20 cellular contexts compared by ENCODE assay signal in the genomic region with DNA sequence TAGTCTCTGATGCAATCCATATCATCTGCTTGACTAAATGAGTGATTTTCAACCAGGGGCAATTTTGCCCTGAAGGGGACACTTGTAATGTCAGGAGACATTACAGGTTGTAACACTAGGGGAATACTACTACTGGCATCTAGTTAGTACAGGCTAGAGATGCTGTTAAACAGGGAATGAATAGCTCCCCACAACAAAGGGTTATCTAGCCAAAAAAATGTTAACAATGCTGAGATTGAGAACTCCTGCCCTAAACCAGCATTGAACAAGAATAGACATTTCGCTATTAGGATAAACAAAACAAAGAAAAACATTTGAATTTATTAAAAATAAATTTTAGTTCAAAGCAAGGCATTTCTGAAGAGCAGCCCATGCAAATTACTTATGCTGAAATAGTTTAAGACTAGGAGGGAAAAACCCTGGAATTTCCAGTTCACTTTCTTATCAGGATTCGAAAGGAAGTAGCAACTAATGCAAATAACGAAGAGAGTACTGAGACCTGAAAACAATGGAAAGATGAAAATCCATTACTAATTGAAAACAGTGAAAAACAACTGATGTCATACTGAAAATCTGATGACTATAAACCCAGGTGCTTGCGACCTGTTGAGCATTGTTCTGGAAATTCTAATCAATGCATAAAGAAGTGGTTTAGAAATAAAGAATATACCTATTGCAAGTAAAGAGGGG. TPM values are rescaled to one million over a fixed set of nuclear protein-coding genes. Genes with fewer than 3 reads are reported as not detected.
DNase-seq lines count a peak whose midpoint lies in the region; ATAC-seq and TF ChIP-seq lines count a peak whose summit lies in the region.
"Had no signal": no experiment of that assay in that cellular context is flagged by ENCODE, and none has a peak within 500 bp of the region (broad histone marks: within the 10 kb centered on the region; RNA-seq: fewer than 3 reads in every experiment).

No MANE protein-coding gene starts in this region.

- POLR2A ChIA-PET in activated CD4-positive, alpha-beta memory T cell treated with anti-CD3 and anti-CD28 coated beads, Interleukin-2, amount 10 ng/mL, durations not matched to agents 7 days and 5 days (lab: Charles Lee), result interaction anchor here (2.2 kb wide), 1 partner anchor 13 kb away, joined by 6 read pairs; no protein-coding TSS in a partner anchor

- H3K27ac ChIP-seq in foreskin keratinocyte (no peak overlapping the region), coronary artery (no peak overlapping the region)
- H3K27ac ChIP-seq: epithelial cell of prostate, right lobe of liver, SJCRH30, upper lobe of left lung had no signal

- intact Hi-C loops in activated naive CD4-positive, alpha-beta T cell treated with anti-CD3 and anti-CD28 coated beads for 36 hours (cut with micrococcal nuclease), result loop anchor here (2.0 to 5.0 kb wide), 2 partner anchors 105 to 943 kb away; no protein-coding TSS in a partner anchor

- CTCF ChIA-PET in activated naive CD4-positive, alpha-beta T cell treated with anti-CD3 and anti-CD28 coated beads for 36 hours (lab: Charles Lee), result interaction anchor here (1.0 to 3.4 kb wide), 2 partner anchors 10 to 32 kb away, joined by 3 to 18 read pairs; no protein-coding TSS in a partner anchor
- CTCF ChIA-PET in activated naive CD4-positive, alpha-beta T cell treated with anti-CD3 and anti-CD28 coated beads, Interleukin-2, amount 10 ng/mL, durations not matched to agents 7 days and 5 days (lab: Charles Lee), result no interaction called here
- CTCF ChIA-PET in activated CD4-positive, alpha-beta memory T cell treated with anti-CD3 and anti-CD28 coated beads, Interleukin-2, amount 10 ng/mL, durations not matched to agents 7 days and 5 days (lab: Charles Lee), result no interaction called here

- peak overlapping the region; percentile 85 for H3K27ac Mint-ChIP-seq in activated naive CD4-positive, alpha-beta T cell treated with anti-CD3 and anti-CD28 coated beads for 36 hours
- no peak overlapping the region for H3K27ac Mint-ChIP-seq in activated naive CD4-positive, alpha-beta T cell treated with anti-CD3 and anti-CD28 coated beads, Interleukin-2, amount 10 ng/mL, durations not matched to agents 7 days and 5 days
- H3K27ac Mint-ChIP-seq in activated CD4-positive, alpha-beta memory T cell treated with anti-CD3 and anti-CD28 coated beads, Interleukin-2, amount 10 ng/mL, durations not matched to agents 7 days and 5 days, result peak overlapping the region; percentile 32
- peak overlapping the region; percentile 8 for H3K27ac Mint-ChIP-seq in stimulated activated naive CD8-positive, alpha-beta T cell treated with anti-CD3 and anti-CD28 coated beads, Interleukin-15, Interleukin-2, amounts not matched to agents 100 ng/mL and 50 ng/mL, for 24 hours

- ATAC-seq in foreskin keratinocyte, result peak; percentile 24
- ATAC-seq: HepG2 had no signal

- H3K27me3 Mint-ChIP-seq in activated naive CD4-positive, alpha-beta T cell treated with anti-CD3 and anti-CD28 coated beads for 36 hours (ENCODE audit: low read depth), result no peaks in the 10 kb centered on the region
- no peaks in the 10 kb centered on the region for H3K27me3 Mint-ChIP-seq in activated naive CD4-positive, alpha-beta T cell treated with anti-CD3 and anti-CD28 coated beads, Interleukin-2, amount 10 ng/mL, durations not matched to agents 7 days and 5 days
- H3K27me3 Mint-ChIP-seq in activated CD4-positive, alpha-beta memory T cell treated with anti-CD3 and anti-CD28 coated beads, Interleukin-2, amount 10 ng/mL, durations not matched to agents 7 days and 5 days, result no peaks in the 10 kb centered on the region
- no peaks in the 10 kb centered on the region for H3K27me3 Mint-ChIP-seq in stimulated activated naive CD8-positive, alpha-beta T cell treated with anti-CD3 and anti-CD28 coated beads, Interleukin-15, Interleukin-2, amounts not matched to agents 100 ng/mL and 50 ng/mL, for 24 hours

- H3K36me3 Mint-ChIP-seq in activated naive CD4-positive, alpha-beta T cell treated with anti-CD3 and anti-CD28 coated beads for 36 hours (ENCODE audit: low read depth), result peaks cover 67% of the 10 kb centered on the region
- peaks cover 70% of the 10 kb centered on the region for H3K36me3 Mint-ChIP-seq in activated naive CD4-positive, alpha-beta T cell treated with anti-CD3 and anti-CD28 coated beads, Interleukin-2, amount 10 ng/mL, durations not matched to agents 7 days and 5 days
- H3K36me3 Mint-ChIP-seq in activated CD4-positive, alpha-beta memory T cell treated with anti-CD3 and anti-CD28 coated beads, Interleukin-2, amount 10 ng/mL, durations not matched to agents 7 days and 5 days (ENCODE audit: low read depth), result peaks cover 85% of the 10 kb centered on the region
- peaks cover 65% of the 10 kb centered on the region for H3K36me3 Mint-ChIP-seq in stimulated activated naive CD8-positive, alpha-beta T cell treated with anti-CD3 and anti-CD28 coated beads, Interleukin-15, Interleukin-2, amounts not matched to agents 100 ng/mL and 50 ng/mL, for 24 hours (ENCODE audit: low read depth)

- DNase-seq in activated naive CD4-positive, alpha-beta T cell treated with anti-CD3 and anti-CD28 coated beads for 36 hours, result no peak
- DNase-seq in activated naive CD4-positive, alpha-beta T cell treated with anti-CD3 and anti-CD28 coated beads, Interleukin-2, amount 10 ng/mL, durations not matched to agents 7 days and 5 days, result no peak
- no peak for DNase-seq in activated CD4-positive, alpha-beta memory T cell treated with anti-CD3 and anti-CD28 coated beads, Interleukin-2, amount 10 ng/mL, durations not matched to agents 7 days and 5 days
- DNase-seq in foreskin keratinocyte, result no peak
- no peak for DNase-seq in effector CD4-positive, alpha-beta T cell
- no peak for DNase-seq in NCI-H510A (lab: John Stamatoyannopoulos, UW)
- no peak for DNase-seq in coronary artery (ENCODE audit: low spot score)
- DNase-seq: glutamatergic neuron; HCEC 1CT; MG63; NCI-H187 treated with DMSO at 0.1 percent for 48 hours; NCI-H526; right lobe of liver; SJCRH30; stimulated activated CD4-positive, alpha-beta T cell treated with anti-CD3 and anti-CD28 coated beads, Interleukin-2, amount 100 ng/mL, for 24 hours; stimulated activated CD8-positive, alpha-beta memory T cell treated with anti-CD3 and anti-CD28 coated beads, Interleukin-4, amount 100 ng/mL, for 48 hours; upper lobe of left lung had no signal

- H3K9me3 Mint-ChIP-seq in activated naive CD4-positive, alpha-beta T cell treated with anti-CD3 and anti-CD28 coated beads for 36 hours, result no peaks in the 10 kb centered on the region
- H3K9me3 Mint-ChIP-seq in activated naive CD4-positive, alpha-beta T cell treated with anti-CD3 and anti-CD28 coated beads, Interleukin-2, amount 10 ng/mL, durations not matched to agents 7 days and 5 days, result no peaks in the 10 kb centered on the region
- H3K9me3 Mint-ChIP-seq in activated CD4-positive, alpha-beta memory T cell treated with anti-CD3 and anti-CD28 coated beads, Interleukin-2, amount 10 ng/mL, durations not matched to agents 7 days and 5 days, result no peaks in the 10 kb centered on the region
- no peaks in the 10 kb centered on the region for H3K9me3 Mint-ChIP-seq in stimulated activated naive CD8-positive, alpha-beta T cell treated with anti-CD3 and anti-CD28 coated beads, Interleukin-15, Interleukin-2, amounts not matched to agents 100 ng/mL and 50 ng/mL, for 24 hours

- peaks cover 12% of the 10 kb centered on the region for H3K4me1 ChIP-seq in foreskin keratinocyte
- H3K4me1 ChIP-seq: right lobe of liver, SJCRH30 had no signal

- peaks cover 64% of the 10 kb centered on the region for H3K4me1 Mint-ChIP-seq in activated naive CD4-positive, alpha-beta T cell treated with anti-CD3 and anti-CD28 coated beads for 36 hours (ENCODE audit: low read depth)
- H3K4me1 Mint-ChIP-seq in activated naive CD4-positive, alpha-beta T cell treated with anti-CD3 and anti-CD28 coated beads, Interleukin-2, amount 10 ng/mL, durations not matched to agents 7 days and 5 days, result peaks cover 45% of the 10 kb centered on the region
- peaks cover 57% of the 10 kb centered on the region for H3K4me1 Mint-ChIP-seq in activated CD4-positive, alpha-beta memory T cell treated with anti-CD3 and anti-CD28 coated beads, Interleukin-2, amount 10 ng/mL, durations not matched to agents 7 days and 5 days
- H3K4me1 Mint-ChIP-seq in stimulated activated naive CD8-positive, alpha-beta T cell treated with anti-CD3 and anti-CD28 coated beads, Interleukin-15, Interleukin-2, amounts not matched to agents 100 ng/mL and 50 ng/mL, for 24 hours (ENCODE audit: low read depth), result peaks cover 57% of the 10 kb centered on the region

- no peak overlapping the region for H3K4me3 Mint-ChIP-seq in activated naive CD4-positive, alpha-beta T cell treated with anti-CD3 and anti-CD28 coated beads for 36 hours
- no peak overlapping the region for H3K4me3 Mint-ChIP-seq in activated naive CD4-positive, alpha-beta T cell treated with anti-CD3 and anti-CD28 coated beads, Interleukin-2, amount 10 ng/mL, durations not matched to agents 7 days and 5 days
- H3K4me3 Mint-ChIP-seq in activated CD4-positive, alpha-beta memory T cell treated with anti-CD3 and anti-CD28 coated beads, Interleukin-2, amount 10 ng/mL, durations not matched to agents 7 days and 5 days, result no peak overlapping the region
- no peak overlapping the region for H3K4me3 Mint-ChIP-seq in stimulated activated naive CD8-positive, alpha-beta T cell treated with anti-CD3 and anti-CD28 coated beads, Interleukin-15, Interleukin-2, amounts not matched to agents 100 ng/mL and 50 ng/mL, for 24 hours

- TF ChIP-seq CTCF in foreskin keratinocyte (conservative IDR thresholded peaks at IDR 0.05), result no peak
- no peak for TF ChIP-seq CTCF in coronary artery (IDR thresholded peaks at IDR 0.05)

- H3K4me3 ChIP-seq in coronary artery, result no peak overlapping the region
- H3K4me3 ChIP-seq: MG63, right lobe of liver, SJCRH30, upper lobe of left lung had no signal

- H3K27me3 ChIP-seq in foreskin keratinocyte, result no peaks in the 10 kb centered on the region
- H3K27me3 ChIP-seq: MG63, right lobe of liver, SJCRH30, upper lobe of left lung had no signal

RNA-seq across cellular contexts. Expression of gene CAB39, which starts 53.1 kb away (rescaled TPM):
- total RNA-seq in activated naive CD4-positive, alpha-beta T cell treated with anti-CD3 and anti-CD28 coated beads for 36 hours, result 10 to 100 TPM; 86.6 to 97.5 TPM
- total RNA-seq in activated CD4-positive, alpha-beta memory T cell treated with anti-CD3 and anti-CD28 coated beads, Interleukin-2, amount 10 ng/mL, durations not matched to agents 7 days and 5 days, result 100 to 1,000 TPM; 156 to 161 TPM
- 179 and 191 TPM in 2 replicates for total RNA-seq in foreskin keratinocyte
- 67.8 and 73.5 TPM in 2 replicates for polyA plus RNA-seq in foreskin keratinocyte
